ENCODE assay signal across 16 cellular contexts in genomic region chr2:159028776-159029175, GRCh38.
DNase-seq lines count a peak whose midpoint lies in the region; ATAC-seq, FAIRE-seq and TF ChIP-seq lines count a peak whose summit lies in the region.
"Had no signal": no experiment of that assay in that cellular context is flagged by ENCODE, and none has a peak within 500 bp of the region (broad histone marks: within the 10 kb centered on the region; RNA-seq: fewer than 3 reads in every experiment).

No MANE protein-coding gene starts in this region.

- H3K27me3 Mint-ChIP-seq in astrocyte (ENCODE audit: low read depth, unreplicated experiment), result no peaks in the 10 kb centered on the region
- no peaks in the 10 kb centered on the region for H3K27me3 Mint-ChIP-seq in nephron progenitor cell (ENCODE audit: low read depth, poor library complexity)
- H3K27me3 Mint-ChIP-seq: CD4-positive, alpha-beta memory T cell had no signal

- ATAC-seq in left ventricle myocardium superior, result no peak
- no peak for ATAC-seq in HG02870 (IDR thresholded peaks at IDR 0.05; ENCODE audit: unreplicated experiment)

- peaks cover 4% of the 10 kb centered on the region for H3K36me3 Mint-ChIP-seq in astrocyte (ENCODE audit: low read depth, unreplicated experiment)
- peaks cover 51% of the 10 kb centered on the region for H3K36me3 Mint-ChIP-seq in nephron progenitor cell (ENCODE audit: low read depth)
- H3K36me3 Mint-ChIP-seq: CD14-positive monocyte; CD4-positive, alpha-beta memory T cell had no signal

- H3K4me3 Mint-ChIP-seq in astrocyte (ENCODE audit: unreplicated experiment) (no peak overlapping the region), nephron progenitor cell (no peak overlapping the region)
- H3K4me3 Mint-ChIP-seq: CD14-positive monocyte; CD4-positive, alpha-beta memory T cell; H9 had no signal

- DNase-seq in left ventricle myocardium inferior (no peak), left ventricle myocardium superior (no peak), astrocyte (ENCODE audit: low read depth) (no peak), nephron progenitor cell (no peak), GM13976 (ENCODE audit: low spot score) (no peak), KBM-7 (no peak)
- DNase-seq: 8988T; CD4-positive, alpha-beta memory T cell; DMS153; DMS79 treated with DMSO at 0.1 percent for 48 hours; GF-D8; H9 had no signal

- intact Hi-C loops in left ventricle myocardium inferior (cut with micrococcal nuclease) (no loop called here), left ventricle myocardium superior (cut with micrococcal nuclease) (no loop called here)

- H3K4me1 Mint-ChIP-seq in astrocyte (ENCODE audit: low read depth, unreplicated experiment) (peaks cover 48% of the 10 kb centered on the region), nephron progenitor cell (peaks cover 40% of the 10 kb centered on the region)
- H3K4me1 Mint-ChIP-seq: CD4-positive, alpha-beta memory T cell had no signal

- H3K9me3 Mint-ChIP-seq in astrocyte (ENCODE audit: unreplicated experiment) (no peaks in the 10 kb centered on the region), nephron progenitor cell (no peaks in the 10 kb centered on the region)
- H3K9me3 Mint-ChIP-seq: CD4-positive, alpha-beta memory T cell; H9 had no signal

- TF ChIP-seq CTCF in left ventricle myocardium inferior (IDR thresholded peaks at IDR 0.05; ENCODE audit: borderline replicate concordance) (no peak), astrocyte (IDR thresholded peaks at IDR 0.05; ENCODE audit: insufficient read depth, low read depth, low read length) (no peak), nephron progenitor cell (IDR thresholded peaks at IDR 0.05) (no peak), GM13976 (IDR thresholded peaks at IDR 0.05; ENCODE audit: borderline replicate concordance, control extremely low read depth, extremely low read depth, insufficient read depth, missing control alignments) (no peak)

- H3K27ac ChIP-seq in left ventricle myocardium inferior (replicated peaks), result peak overlapping the region; percentile 89
- no peak overlapping the region for H3K27ac ChIP-seq in astrocyte (ENCODE audit: low read depth, low read length)
- H3K27ac ChIP-seq: BLaER1 had no signal

- H3K9me3 ChIP-seq in left ventricle myocardium inferior (replicated peaks) (no peaks in the 10 kb centered on the region), astrocyte (ENCODE audit: insufficient read depth, low read depth, low read length) (no peaks in the 10 kb centered on the region)
- H3K9me3 ChIP-seq: BLaER1 had no signal

- H3K27me3 ChIP-seq in left ventricle myocardium inferior (ENCODE audit: low read depth), result no peaks in the 10 kb centered on the region
- no peaks in the 10 kb centered on the region for H3K27me3 ChIP-seq in astrocyte (ENCODE audit: insufficient read depth, low read length)
- H3K27me3 ChIP-seq: BLaER1 had no signal

- FAIRE-seq in astrocyte (lab: Jason Lieb, UNC), result no peak
- FAIRE-seq: H1 had no signal

- H3K4me3 ChIP-seq in left ventricle myocardium inferior (no peak overlapping the region), astrocyte (ENCODE audit: insufficient read depth, low read depth, low read length) (no peak overlapping the region)
- H3K4me3 ChIP-seq: BLaER1 had no signal

- peaks cover 84% of the 10 kb centered on the region for H3K79me2 ChIP-seq in astrocyte (ENCODE audit: insufficient read depth, low read length)

- H3K27ac Mint-ChIP-seq in astrocyte (ENCODE audit: unreplicated experiment) (peak overlapping the region; percentile 14), nephron progenitor cell (peak overlapping the region; percentile 57)
- H3K27ac Mint-ChIP-seq: CD14-positive monocyte; CD4-positive, alpha-beta memory T cell; H9 had no signal

- no peak overlapping the region for H3K9ac ChIP-seq in astrocyte (ENCODE audit: low read length)
- H3K9ac ChIP-seq: BLaER1 had no signal

- H4K20me1 ChIP-seq in astrocyte (ENCODE audit: insufficient read depth, low read length), result peaks cover 65% of the 10 kb centered on the region
- H4K20me1 ChIP-seq: BLaER1 had no signal

- H2AFZ ChIP-seq in astrocyte (ENCODE audit: low read depth, low read length), result no peak overlapping the region

- no peaks in the 10 kb centered on the region for H3K36me3 ChIP-seq in left ventricle myocardium inferior
- no peaks in the 10 kb centered on the region for H3K36me3 ChIP-seq in astrocyte (ENCODE audit: insufficient read depth, low read length)
- H3K36me3 ChIP-seq: BLaER1 had no signal

- in situ Hi-C loops in GM13976 (cut with MboI; ENCODE audit: low sequenced_read_pairs, unreplicated experiment), result no loop called here
- in situ Hi-C loops in KBM-7 (cut with MboI; ENCODE audit: low pct_unique_long_range_greater_than_20kb, low sequenced_read_pairs), result no loop called here

- H3K4me1 ChIP-seq in left ventricle myocardium inferior (peaks cover 83% of the 10 kb centered on the region), astrocyte (ENCODE audit: insufficient read depth, low read length) (peaks cover 27% of the 10 kb centered on the region)

- H3K4me2 ChIP-seq in astrocyte (ENCODE audit: low read length), result no peak overlapping the region
- H3K4me2 ChIP-seq: BLaER1 had no signal
